ENCODE assay signal across 29 cellular contexts in genomic region chr2:13353083-13353482, GRCh38.
"Had no signal": no experiment of that assay in that cellular context is flagged by ENCODE, and none has a peak within 500 bp of the region (broad histone marks: within the 10 kb centered on the region; RNA-seq: fewer than 3 reads in every experiment).

No MANE protein-coding gene starts in this region.

- H3K27ac Mint-ChIP-seq: stimulated activated effector memory CD8-positive, alpha-beta T cell treated with anti-CD3 and anti-CD28 coated beads, Interleukin-12 subunit alpha, Interleukin-12 subunit beta, amount 100 ng/mL, for 72 hours; stimulated activated memory B cell treated with anti-CD40 and anti-IgM and Interleukin-4, amounts not matched to agents 10 μg/mL and 1 μg/mL and 100 μg/mL, for 72 hours; stimulated activated naive B cell treated with anti-CD40 and anti-IgM and Interleukin-4, amounts not matched to agents 10 μg/mL and 1 μg/mL and 100 μg/mL, for 72 hours; stimulated activated naive CD8-positive, alpha-beta T cell treated with anti-CD3 and anti-CD28 coated beads, Interleukin-15, amount 100 ng/mL, for 72 hours; stimulated activated naive CD8-positive, alpha-beta T cell treated with anti-CD3 and anti-CD28 coated beads, Interleukin-15, Interleukin-2, amounts not matched to agents 100 ng/mL and 50 ng/mL, for 24 hours; type B pancreatic cell had no signal

- H3K4me3 ChIP-seq: stomach, suprapubic skin, testis, thoracic aorta, thyroid gland, tibial artery, tibial nerve, transverse colon, upper lobe of left lung, upper lobe of right lung, uterus, vagina had no signal

- H3K27me3 Mint-ChIP-seq: stimulated activated memory B cell treated with anti-CD40 and anti-IgM and Interleukin-4, amounts not matched to agents 10 μg/mL and 1 μg/mL and 100 μg/mL, for 72 hours; stimulated activated naive B cell treated with anti-CD40 and anti-IgM and Interleukin-4, amounts not matched to agents 10 μg/mL and 1 μg/mL and 100 μg/mL, for 72 hours; stimulated activated naive CD8-positive, alpha-beta T cell treated with anti-CD3 and anti-CD28 coated beads, Interleukin-15, amount 100 ng/mL, for 72 hours; stimulated activated naive CD8-positive, alpha-beta T cell treated with anti-CD3 and anti-CD28 coated beads, Interleukin-15, Interleukin-2, amounts not matched to agents 100 ng/mL and 50 ng/mL, for 24 hours; type B pancreatic cell had no signal

- ATAC-seq: stimulated activated effector memory CD8-positive, alpha-beta T cell treated with anti-CD3 and anti-CD28 coated beads, Interleukin-12 subunit alpha, Interleukin-12 subunit beta, amount 100 ng/mL, for 72 hours; stimulated activated memory B cell treated with anti-CD40 and anti-IgM and Interleukin-4, amounts not matched to agents 10 μg/mL and 1 μg/mL and 100 μg/mL, for 72 hours; stimulated activated naive B cell treated with anti-CD40 and anti-IgM and Interleukin-4, amounts not matched to agents 10 μg/mL and 1 μg/mL and 100 μg/mL, for 72 hours; stimulated activated naive CD8-positive, alpha-beta T cell treated with anti-CD3 and anti-CD28 coated beads, Interleukin-15, amount 100 ng/mL, for 72 hours; stimulated activated naive CD8-positive, alpha-beta T cell treated with anti-CD3 and anti-CD28 coated beads, Interleukin-15, Interleukin-2, amounts not matched to agents 100 U/mL and 50 U/mL, for 24 hours; upper lobe of right lung had no signal

- H3K27me3 ChIP-seq: stomach, suprapubic skin, testis, thyroid gland, tibial artery, tibial nerve, transverse colon, upper lobe of left lung, upper lobe of right lung, uterus, vagina had no signal

- H3K36me3 ChIP-seq: stomach, suprapubic skin, thoracic aorta, thyroid gland, tibial artery, tibial nerve, transverse colon, upper lobe of left lung, upper lobe of right lung, uterus, vagina had no signal

- DNase-seq: stimulated activated CD4-positive, alpha-beta T cell treated with anti-CD3 and anti-CD28 coated beads, Interleukin-2, amount 100 ng/mL, for 48 hours; stimulated activated CD4-positive, alpha-beta T cell treated with anti-CD3 and anti-CD28 coated beads, Interleukin-4, amount 100 ng/mL, for 1 hour; stimulated activated CD4-positive, alpha-beta T cell treated with anti-CD3 and anti-CD28 coated beads, Interleukin-4, amount 100 ng/mL, for 24 hours; stimulated activated CD4-positive, alpha-beta T cell treated with anti-CD3 and anti-CD28 coated beads, Interleukin-4, amount 100 ng/mL, for 4 hours; stimulated activated CD8-positive, alpha-beta memory T cell treated with anti-CD3 and anti-CD28 coated beads, Interleukin-4, amount 100 ng/mL, for 48 hours; stimulated activated naive B cell treated with anti-CD40 and anti-IgM and Interleukin-4, amounts not matched to agents 10 μg/mL and 1 μg/mL and 100 μg/mL, for 72 hours; stimulated activated naive CD4-positive, alpha-beta T cell; stimulated activated naive CD4-positive, alpha-beta T cell treated with Interleukin-2 at 50 U/mL for 16 hours; stimulated activated naive CD8-positive, alpha-beta T cell treated with anti-CD3 and anti-CD28 coated beads, Interleukin-15, amount 100 ng/mL, for 72 hours; stimulated activated naive CD8-positive, alpha-beta T cell treated with anti-CD3 and anti-CD28 coated beads, Interleukin-15, Interleukin-2, amounts not matched to agents 100 U/mL and 50 U/mL, for 24 hours; stomach; substantia nigra; testis; thyroid gland; tibial artery; transverse colon; trophoblast cell; upper lobe of left lung; upper lobe of right lung; uterus had no signal

- H3K27ac ChIP-seq: stomach, suprapubic skin, testis, thoracic aorta, thyroid gland, tibial artery, tibial nerve, transverse colon, upper lobe of left lung, upper lobe of right lung, uterus, vagina had no signal

- H3K4me1 ChIP-seq: stomach, suprapubic skin, testis, thyroid gland, tibial artery, tibial nerve, transverse colon, upper lobe of left lung, upper lobe of right lung, uterus, vagina had no signal

- H3K9me3 Mint-ChIP-seq: stimulated activated memory B cell treated with anti-CD40 and anti-IgM and Interleukin-4, amounts not matched to agents 10 μg/mL and 1 μg/mL and 100 μg/mL, for 72 hours; type B pancreatic cell had no signal

- FAIRE-seq: urothelium cell line had no signal

- H3K4me1 Mint-ChIP-seq: stimulated activated effector memory CD8-positive, alpha-beta T cell treated with anti-CD3 and anti-CD28 coated beads, Interleukin-12 subunit alpha, Interleukin-12 subunit beta, amount 100 ng/mL, for 72 hours; stimulated activated memory B cell treated with anti-CD40 and anti-IgM and Interleukin-4, amounts not matched to agents 10 μg/mL and 1 μg/mL and 100 μg/mL, for 72 hours; stimulated activated naive B cell treated with anti-CD40 and anti-IgM and Interleukin-4, amounts not matched to agents 10 μg/mL and 1 μg/mL and 100 μg/mL, for 72 hours; stimulated activated naive CD8-positive, alpha-beta T cell treated with anti-CD3 and anti-CD28 coated beads, Interleukin-15, amount 100 ng/mL, for 72 hours had no signal

- H3K9me3 ChIP-seq: suprapubic skin, testis, thoracic aorta, thyroid gland, tibial artery, tibial nerve, transverse colon, upper lobe of left lung, upper lobe of right lung, uterus, vagina had no signal

- H3K4me3 Mint-ChIP-seq: stimulated activated effector memory CD8-positive, alpha-beta T cell treated with anti-CD3 and anti-CD28 coated beads, Interleukin-12 subunit alpha, Interleukin-12 subunit beta, amount 100 ng/mL, for 72 hours; stimulated activated memory B cell treated with anti-CD40 and anti-IgM and Interleukin-4, amounts not matched to agents 10 μg/mL and 1 μg/mL and 100 μg/mL, for 72 hours; stimulated activated naive B cell treated with anti-CD40 and anti-IgM and Interleukin-4, amounts not matched to agents 10 μg/mL and 1 μg/mL and 100 μg/mL, for 72 hours; stimulated activated naive CD8-positive, alpha-beta T cell treated with anti-CD3 and anti-CD28 coated beads, Interleukin-15, amount 100 ng/mL, for 72 hours; stimulated activated naive CD8-positive, alpha-beta T cell treated with anti-CD3 and anti-CD28 coated beads, Interleukin-15, Interleukin-2, amounts not matched to agents 100 ng/mL and 50 ng/mL, for 24 hours; type B pancreatic cell had no signal

- H3K36me3 Mint-ChIP-seq: stimulated activated effector memory CD8-positive, alpha-beta T cell treated with anti-CD3 and anti-CD28 coated beads, Interleukin-12 subunit alpha, Interleukin-12 subunit beta, amount 100 ng/mL, for 72 hours; stimulated activated memory B cell treated with anti-CD40 and anti-IgM and Interleukin-4, amounts not matched to agents 10 μg/mL and 1 μg/mL and 100 μg/mL, for 72 hours; stimulated activated naive B cell treated with anti-CD40 and anti-IgM and Interleukin-4, amounts not matched to agents 10 μg/mL and 1 μg/mL and 100 μg/mL, for 72 hours; type B pancreatic cell had no signal
